Comparison of ENCODE assay signal across 1 cellular context in genomic region chr10:70851597-70852475, GRCh38.
A peak's percentile ranks its signal among the peaks of the same experiment; 100 is the strongest.
TF ChIP-seq lines count a peak whose summit lies in the region.

No MANE protein-coding gene starts in this region.

TF ChIP-seq in HepG2, 621 proteins besides CTCF, POLR2A, EP300 and RAD21 (continued from another document and continues in another):
- TF ChIP-seq SOX13 (IDR thresholded peaks at IDR 0.05), result peak; percentile 49; the same call in 1 of the 2 replicates
- peak in 1 of 2 experiments; percentile 70; a peak in 2 of 4 replicates for TF ChIP-seq SOX13 (CRISPR knock-in tag; conservative IDR thresholded peaks at IDR 0.05 in 1 of 2, IDR thresholded peaks at IDR 0.05 in 1 of 2)
- TF ChIP-seq ZNF343 (CRISPR knock-in tag; IDR thresholded peaks at IDR 0.05), result no peak
- TF ChIP-seq FOXA3 (CRISPR knock-in tag; IDR thresholded peaks at IDR 0.05), result peak; percentile 44; the same call in 1 of the 2 replicates
- peak; percentile 36; the same call in 1 of the 2 replicates for TF ChIP-seq ZNF574 (CRISPR knock-in tag; IDR thresholded peaks at IDR 0.05)
- peak; percentile 67 for TF ChIP-seq HOMEZ (CRISPR knock-in tag; IDR thresholded peaks at IDR 0.05; ENCODE audit: low read depth)
- peak; percentile 93 for TF ChIP-seq PITX1 (CRISPR knock-in tag; IDR thresholded peaks at IDR 0.05)
- peak; percentile 81; the same call in 1 of the 2 replicates for TF ChIP-seq GATA4 (IDR thresholded peaks at IDR 0.05; ENCODE audit: borderline replicate concordance, low read depth)
- TF ChIP-seq HNF1B (CRISPR knock-in tag; IDR thresholded peaks at IDR 0.05), result no peak; the same call in 1 of the 2 replicates
- TF ChIP-seq TFAP4 (IDR thresholded peaks at IDR 0.05; ENCODE audit: borderline replicate concordance, low read depth), result peak; percentile 17; the same call in 1 of the 2 replicates
- TF ChIP-seq SOX5 (CRISPR knock-in tag; IDR thresholded peaks at IDR 0.05; ENCODE audit: borderline replicate concordance), result peak; percentile 37; the same call in 1 of the 2 replicates
- TF ChIP-seq ZIK1 (CRISPR knock-in tag; IDR thresholded peaks at IDR 0.05; ENCODE audit: borderline replicate concordance, low read depth), result no peak
- TF ChIP-seq MAX (IDR thresholded peaks at IDR 0.05), result no peak
- TF ChIP-seq AKNA (CRISPR knock-in tag; IDR thresholded peaks at IDR 0.05; ENCODE audit: borderline replicate concordance), result no peak
- peak; percentile 66; the same call in 1 of the 2 replicates for TF ChIP-seq DPF2 (CRISPR knock-in tag; IDR thresholded peaks at IDR 0.05; ENCODE audit: borderline replicate concordance, low read depth)
- no peak for TF ChIP-seq NFKB2 (CRISPR knock-in tag; IDR thresholded peaks at IDR 0.05; ENCODE audit: borderline replicate concordance)
- TF ChIP-seq AKAP8 (CRISPR knock-in tag; IDR thresholded peaks at IDR 0.05), result no peak
- TF ChIP-seq NCOA2 (CRISPR knock-in tag; IDR thresholded peaks at IDR 0.05), result peak; percentile 80; the same call in 1 of the 2 replicates
- no peak for TF ChIP-seq U2AF1 (optimal IDR thresholded peaks at IDR 0.05; ENCODE audit: low read depth, low read length)
- peak; percentile 58; the same call in 1 of the 2 replicates for TF ChIP-seq ZNF503 (CRISPR knock-in tag; IDR thresholded peaks at IDR 0.05)
- TF ChIP-seq NR2F2 (IDR thresholded peaks at IDR 0.05; ENCODE audit: borderline replicate concordance, low read depth), result peak; percentile 70; the same call in 1 of the 2 replicates
- no peak for TF ChIP-seq MZF1 (CRISPR knock-in tag; IDR thresholded peaks at IDR 0.05; ENCODE audit: borderline replicate concordance)
- no peak for TF ChIP-seq ZNF317 (CRISPR knock-in tag; IDR thresholded peaks at IDR 0.05)
- no peak for TF ChIP-seq NR1H2 (CRISPR knock-in tag; IDR thresholded peaks at IDR 0.05; ENCODE audit: borderline replicate concordance, low read depth)
- TF ChIP-seq RFXANK (CRISPR knock-in tag; IDR thresholded peaks at IDR 0.05), result no peak
- TF ChIP-seq ZNF362 (CRISPR knock-in tag; IDR thresholded peaks at IDR 0.05; ENCODE audit: borderline replicate concordance), result 0 out of 2 replicates have a peak, but pooled peaks have one; percentile 66
- TF ChIP-seq YEATS4 (CRISPR knock-in tag; IDR thresholded peaks at IDR 0.05; ENCODE audit: borderline replicate concordance), result 0 out of 2 replicates have a peak, but pooled peaks have one; percentile 41
- no peak for TF ChIP-seq MEF2D (CRISPR knock-in tag; IDR thresholded peaks at IDR 0.05)
- TF ChIP-seq HNRNPUL1 (IDR thresholded peaks at IDR 0.05; ENCODE audit: low read depth, low read length), result no peak
- no peak for TF ChIP-seq POLR2G (IDR thresholded peaks at IDR 0.05; ENCODE audit: low read depth, low read length)
- peak; percentile 68 for TF ChIP-seq ELF3 (CRISPR knock-in tag; IDR thresholded peaks at IDR 0.05)
- TF ChIP-seq ZNF124 (CRISPR knock-in tag; IDR thresholded peaks at IDR 0.05), result no peak
- TF ChIP-seq EED (CRISPR knock-in tag; IDR thresholded peaks at IDR 0.05), result no peak
- no peak for TF ChIP-seq SUZ12 (IDR thresholded peaks at IDR 0.05; ENCODE audit: low read depth, low read length)
- no peak for TF ChIP-seq FUBP1 (CRISPR knock-in tag; IDR thresholded peaks at IDR 0.05; ENCODE audit: borderline replicate concordance)
- no peak; the same call in 1 of the 2 replicates for TF ChIP-seq SIX4 (CRISPR knock-in tag; IDR thresholded peaks at IDR 0.05)
- no peak for TF ChIP-seq ZBTB3 (CRISPR knock-in tag; IDR thresholded peaks at IDR 0.05; ENCODE audit: borderline replicate concordance, low read depth)
- no peak for TF ChIP-seq ZNF282 (IDR thresholded peaks at IDR 0.05; ENCODE audit: partially characterized antibody)
- no peak for TF ChIP-seq SMYD3 (CRISPR knock-in tag; IDR thresholded peaks at IDR 0.05)
- TF ChIP-seq RCOR2 (CRISPR knock-in tag; IDR thresholded peaks at IDR 0.05), result 0 out of 2 replicates have a peak, but pooled peaks have one; percentile 55
- TF ChIP-seq ZBTB39 (CRISPR knock-in tag; IDR thresholded peaks at IDR 0.05), result no peak
- no peak for TF ChIP-seq CCDC6 (CRISPR knock-in tag; IDR thresholded peaks at IDR 0.05)
- TF ChIP-seq TOPORS (CRISPR knock-in tag; IDR thresholded peaks at IDR 0.05), result no peak
